ENCODE assay signal across 19 cellular contexts in the genomic region with DNA sequence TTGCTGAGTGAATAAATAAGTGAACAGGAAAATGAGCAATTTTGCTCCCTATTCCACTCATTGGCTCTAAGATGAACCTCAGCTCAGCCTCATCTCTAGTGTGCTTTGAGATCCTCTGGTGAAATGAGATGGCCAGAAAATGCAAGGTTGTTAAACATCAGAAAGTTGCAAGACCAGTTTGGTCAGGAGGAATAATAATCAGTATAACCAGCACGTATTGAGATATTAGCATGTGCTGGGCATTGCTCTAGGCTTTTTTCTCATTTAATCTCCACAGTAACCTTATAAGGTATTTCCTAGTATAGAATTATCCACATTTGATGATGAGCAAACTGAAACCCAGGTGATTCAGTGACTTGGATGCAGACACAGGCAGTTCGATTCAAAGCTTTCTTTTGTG.
A peak's percentile ranks its signal among the peaks of the same experiment; 100 is the strongest.
DNase-seq lines count a peak whose midpoint lies in the region; ATAC-seq, FAIRE-seq and TF ChIP-seq lines count a peak whose summit lies in the region.
"Had no signal": no experiment of that assay in that cellular context is flagged by ENCODE, and none has a peak within 500 bp of the region (broad histone marks: within the 10 kb centered on the region; RNA-seq: fewer than 3 reads in every experiment).

No MANE protein-coding gene starts in this region.

- H3K4me3 Mint-ChIP-seq in WTC11: no peak overlapping the region
- no peak overlapping the region for H3K4me3 Mint-ChIP-seq in activated naive CD4-positive, alpha-beta T cell treated with anti-CD3 and anti-CD28 coated beads for 36 hours
- H3K4me3 Mint-ChIP-seq: CD4-positive, CD25-positive, alpha-beta regulatory T cell had no signal

- peak in 2 of 3 experiments; percentile 16 to 75 for DNase-seq in NCI-H1417 (lab: John Stamatoyannopoulos, UW)
- DNase-seq in NCI-H1417 treated with DMSO at 0.1 percent for 48 hours (lab: John Stamatoyannopoulos, UW): no peak
- peak; percentile 4 for DNase-seq in NCI-H510A (lab: John Stamatoyannopoulos, UW)
- no peak for DNase-seq in WTC11 (ENCODE audit: low spot score)
- no peak for DNase-seq in pancreas
- DNase-seq in EL: no peak
- DNase-seq in COLO668 (lab: John Stamatoyannopoulos, UW; ENCODE audit: unreplicated experiment): no peak
- no peak for DNase-seq in activated naive CD4-positive, alpha-beta T cell treated with anti-CD3 and anti-CD28 coated beads for 36 hours
- DNase-seq: BE2C; CD4-positive, CD25-positive, alpha-beta regulatory T cell; DMS153; NCI-H1436; NCI-H2029; NCI-H524; Peyer's patch; SW 1271 had no signal

- H3K4me1 ChIP-seq in pancreas: no peaks in the 10 kb centered on the region
- H3K4me1 ChIP-seq: BE2C, Peyer's patch had no signal

- no peaks in the 10 kb centered on the region for H3K36me3 Mint-ChIP-seq in WTC11
- H3K36me3 Mint-ChIP-seq in activated naive CD4-positive, alpha-beta T cell treated with anti-CD3 and anti-CD28 coated beads for 36 hours (ENCODE audit: low read depth): no peaks in the 10 kb centered on the region
- H3K36me3 Mint-ChIP-seq: CD4-positive, CD25-positive, alpha-beta regulatory T cell had no signal

- no peaks in the 10 kb centered on the region for H3K9me3 Mint-ChIP-seq in WTC11
- no peaks in the 10 kb centered on the region for H3K9me3 Mint-ChIP-seq in activated naive CD4-positive, alpha-beta T cell treated with anti-CD3 and anti-CD28 coated beads for 36 hours

- CTCF ChIA-PET in WTC11 (lab: Charles Lee): interaction anchor here (1.1 kb wide), 1 partner anchor 113 kb away, joined by 3 read pairs; no protein-coding TSS in a partner anchor
- CTCF ChIA-PET in activated naive CD4-positive, alpha-beta T cell treated with anti-CD3 and anti-CD28 coated beads for 36 hours (lab: Charles Lee): no interaction called here

- no peak for TF ChIP-seq CTCF in WTC11 (IDR thresholded peaks at IDR 0.05)
- no peak for TF ChIP-seq CTCF in pancreas (IDR thresholded peaks at IDR 0.05)

- no peaks in the 10 kb centered on the region for H3K27me3 Mint-ChIP-seq in WTC11 (ENCODE audit: low read depth)
- peaks cover 5% of the 10 kb centered on the region for H3K27me3 Mint-ChIP-seq in activated naive CD4-positive, alpha-beta T cell treated with anti-CD3 and anti-CD28 coated beads for 36 hours (ENCODE audit: low read depth)

- peaks cover 15% of the 10 kb centered on the region for H3K4me1 Mint-ChIP-seq in WTC11
- H3K4me1 Mint-ChIP-seq in activated naive CD4-positive, alpha-beta T cell treated with anti-CD3 and anti-CD28 coated beads for 36 hours (ENCODE audit: low read depth): no peaks in the 10 kb centered on the region
- H3K4me1 Mint-ChIP-seq: CD4-positive, CD25-positive, alpha-beta regulatory T cell had no signal

- intact Hi-C loops in pancreas (cut with DNase I): no loop called here
- intact Hi-C loops in activated naive CD4-positive, alpha-beta T cell treated with anti-CD3 and anti-CD28 coated beads for 36 hours (cut with micrococcal nuclease): no loop called here

- H3K27ac Mint-ChIP-seq in WTC11: 0 out of 2 replicates have a peak overlapping the region, but pooled peaks have one; percentile 60
- H3K27ac Mint-ChIP-seq in activated naive CD4-positive, alpha-beta T cell treated with anti-CD3 and anti-CD28 coated beads for 36 hours: no peak overlapping the region
- H3K27ac Mint-ChIP-seq: CD4-positive, CD25-positive, alpha-beta regulatory T cell had no signal

- POLR2A ChIA-PET in WTC11 (lab: Charles Lee): no interaction called here

- no peaks in the 10 kb centered on the region for H3K9me3 ChIP-seq in pancreas
- H3K9me3 ChIP-seq: BE2C, Peyer's patch had no signal

- 11 to 19% methylated on average over 2 of the region's 2 CpGs for WGBS in pancreas, 2 donors

- FAIRE-seq in pancreas (lab: Jason Lieb, UNC): no peak
- FAIRE-seq: H1, K562 had no signal

- no peak overlapping the region for H3K27ac ChIP-seq in pancreas
- H3K27ac ChIP-seq: Peyer's patch had no signal

- H3K4me3 ChIP-seq in pancreas: no peak overlapping the region
- H3K4me3 ChIP-seq: K562, Peyer's patch had no signal

- H3K27me3 ChIP-seq in pancreas: no peaks in the 10 kb centered on the region
- H3K27me3 ChIP-seq: BE2C, Peyer's patch had no signal

- no peaks in the 10 kb centered on the region for H3K36me3 ChIP-seq in pancreas
- H3K36me3 ChIP-seq: BE2C, Peyer's patch had no signal

- ATAC-seq in WTC11 (no peak), pancreas (peak; percentile 43 to 82 (median 72))
- ATAC-seq: K562, Right ventricle myocardium inferior had no signal

TF ChIP-seq in WTC11, 78 proteins besides CTCF, POLR2A, EP300 and RAD21 (continues in another document):
- TF ChIP-seq, protein P1, sequence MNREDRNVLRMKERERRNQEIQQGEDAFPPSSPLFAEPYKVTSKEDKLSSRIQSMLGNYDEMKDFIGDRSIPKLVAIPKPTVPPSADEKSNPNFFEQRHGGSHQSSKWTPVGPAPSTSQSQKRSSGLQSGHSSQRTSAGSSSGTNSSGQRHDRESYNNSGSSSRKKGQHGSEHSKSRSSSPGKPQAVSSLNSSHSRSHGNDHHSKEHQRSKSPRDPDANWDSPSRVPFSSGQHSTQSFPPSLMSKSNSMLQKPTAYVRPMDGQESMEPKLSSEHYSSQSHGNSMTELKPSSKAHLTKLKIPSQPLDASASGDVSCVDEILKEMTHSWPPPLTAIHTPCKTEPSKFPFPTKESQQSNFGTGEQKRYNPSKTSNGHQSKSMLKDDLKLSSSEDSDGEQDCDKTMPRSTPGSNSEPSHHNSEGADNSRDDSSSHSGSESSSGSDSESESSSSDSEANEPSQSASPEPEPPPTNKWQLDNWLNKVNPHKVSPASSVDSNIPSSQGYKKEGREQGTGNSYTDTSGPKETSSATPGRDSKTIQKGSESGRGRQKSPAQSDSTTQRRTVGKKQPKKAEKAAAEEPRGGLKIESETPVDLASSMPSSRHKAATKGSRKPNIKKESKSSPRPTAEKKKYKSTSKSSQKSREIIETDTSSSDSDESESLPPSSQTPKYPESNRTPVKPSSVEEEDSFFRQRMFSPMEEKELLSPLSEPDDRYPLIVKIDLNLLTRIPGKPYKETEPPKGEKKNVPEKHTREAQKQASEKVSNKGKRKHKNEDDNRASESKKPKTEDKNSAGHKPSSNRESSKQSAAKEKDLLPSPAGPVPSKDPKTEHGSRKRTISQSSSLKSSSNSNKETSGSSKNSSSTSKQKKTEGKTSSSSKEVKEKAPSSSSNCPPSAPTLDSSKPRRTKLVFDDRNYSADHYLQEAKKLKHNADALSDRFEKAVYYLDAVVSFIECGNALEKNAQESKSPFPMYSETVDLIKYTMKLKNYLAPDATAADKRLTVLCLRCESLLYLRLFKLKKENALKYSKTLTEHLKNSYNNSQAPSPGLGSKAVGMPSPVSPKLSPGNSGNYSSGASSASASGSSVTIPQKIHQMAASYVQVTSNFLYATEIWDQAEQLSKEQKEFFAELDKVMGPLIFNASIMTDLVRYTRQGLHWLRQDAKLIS (CRISPR knock-in tag; IDR thresholded peaks at IDR 0.05; ENCODE audit: borderline replicate concordance): no peak
- no peak for TF ChIP-seq PRRX2 (CRISPR knock-in tag; IDR thresholded peaks at IDR 0.05)
- TF ChIP-seq NFATC4 (CRISPR knock-in tag; IDR thresholded peaks at IDR 0.05): no peak
- TF ChIP-seq, protein P2, sequence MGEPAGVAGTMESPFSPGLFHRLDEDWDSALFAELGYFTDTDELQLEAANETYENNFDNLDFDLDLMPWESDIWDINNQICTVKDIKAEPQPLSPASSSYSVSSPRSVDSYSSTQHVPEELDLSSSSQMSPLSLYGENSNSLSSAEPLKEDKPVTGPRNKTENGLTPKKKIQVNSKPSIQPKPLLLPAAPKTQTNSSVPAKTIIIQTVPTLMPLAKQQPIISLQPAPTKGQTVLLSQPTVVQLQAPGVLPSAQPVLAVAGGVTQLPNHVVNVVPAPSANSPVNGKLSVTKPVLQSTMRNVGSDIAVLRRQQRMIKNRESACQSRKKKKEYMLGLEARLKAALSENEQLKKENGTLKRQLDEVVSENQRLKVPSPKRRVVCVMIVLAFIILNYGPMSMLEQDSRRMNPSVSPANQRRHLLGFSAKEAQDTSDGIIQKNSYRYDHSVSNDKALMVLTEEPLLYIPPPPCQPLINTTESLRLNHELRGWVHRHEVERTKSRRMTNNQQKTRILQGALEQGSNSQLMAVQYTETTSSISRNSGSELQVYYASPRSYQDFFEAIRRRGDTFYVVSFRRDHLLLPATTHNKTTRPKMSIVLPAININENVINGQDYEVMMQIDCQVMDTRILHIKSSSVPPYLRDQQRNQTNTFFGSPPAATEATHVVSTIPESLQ (CRISPR knock-in tag; IDR thresholded peaks at IDR 0.05): no peak
- no peak for TF ChIP-seq KAT7 (CRISPR knock-in tag; IDR thresholded peaks at IDR 0.05; ENCODE audit: borderline replicate concordance)
- no peak for TF ChIP-seq SOX15 (CRISPR knock-in tag; IDR thresholded peaks at IDR 0.05)
- TF ChIP-seq, protein P3, sequence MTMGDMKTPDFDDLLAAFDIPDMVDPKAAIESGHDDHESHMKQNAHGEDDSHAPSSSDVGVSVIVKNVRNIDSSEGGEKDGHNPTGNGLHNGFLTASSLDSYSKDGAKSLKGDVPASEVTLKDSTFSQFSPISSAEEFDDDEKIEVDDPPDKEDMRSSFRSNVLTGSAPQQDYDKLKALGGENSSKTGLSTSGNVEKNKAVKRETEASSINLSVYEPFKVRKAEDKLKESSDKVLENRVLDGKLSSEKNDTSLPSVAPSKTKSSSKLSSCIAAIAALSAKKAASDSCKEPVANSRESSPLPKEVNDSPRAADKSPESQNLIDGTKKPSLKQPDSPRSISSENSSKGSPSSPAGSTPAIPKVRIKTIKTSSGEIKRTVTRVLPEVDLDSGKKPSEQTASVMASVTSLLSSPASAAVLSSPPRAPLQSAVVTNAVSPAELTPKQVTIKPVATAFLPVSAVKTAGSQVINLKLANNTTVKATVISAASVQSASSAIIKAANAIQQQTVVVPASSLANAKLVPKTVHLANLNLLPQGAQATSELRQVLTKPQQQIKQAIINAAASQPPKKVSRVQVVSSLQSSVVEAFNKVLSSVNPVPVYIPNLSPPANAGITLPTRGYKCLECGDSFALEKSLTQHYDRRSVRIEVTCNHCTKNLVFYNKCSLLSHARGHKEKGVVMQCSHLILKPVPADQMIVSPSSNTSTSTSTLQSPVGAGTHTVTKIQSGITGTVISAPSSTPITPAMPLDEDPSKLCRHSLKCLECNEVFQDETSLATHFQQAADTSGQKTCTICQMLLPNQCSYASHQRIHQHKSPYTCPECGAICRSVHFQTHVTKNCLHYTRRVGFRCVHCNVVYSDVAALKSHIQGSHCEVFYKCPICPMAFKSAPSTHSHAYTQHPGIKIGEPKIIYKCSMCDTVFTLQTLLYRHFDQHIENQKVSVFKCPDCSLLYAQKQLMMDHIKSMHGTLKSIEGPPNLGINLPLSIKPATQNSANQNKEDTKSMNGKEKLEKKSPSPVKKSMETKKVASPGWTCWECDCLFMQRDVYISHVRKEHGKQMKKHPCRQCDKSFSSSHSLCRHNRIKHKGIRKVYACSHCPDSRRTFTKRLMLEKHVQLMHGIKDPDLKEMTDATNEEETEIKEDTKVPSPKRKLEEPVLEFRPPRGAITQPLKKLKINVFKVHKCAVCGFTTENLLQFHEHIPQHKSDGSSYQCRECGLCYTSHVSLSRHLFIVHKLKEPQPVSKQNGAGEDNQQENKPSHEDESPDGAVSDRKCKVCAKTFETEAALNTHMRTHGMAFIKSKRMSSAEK (CRISPR knock-in tag; IDR thresholded peaks at IDR 0.05; ENCODE audit: borderline replicate concordance): no peak
- TF ChIP-seq TEAD4 (CRISPR knock-in tag; IDR thresholded peaks at IDR 0.05): no peak

Comparison
In these comparisons a context has a peak if more than half of its experiments do, and no peak if none do; other contexts are left out.
1. DNase-seq: peak in NCI-H1417 (2 of 3) and NCI-H510A (single experiment); none in NCI-H1417 treated with DMSO at 0.1 percent for 48 hours (single experiment), WTC11 (single experiment), pancreas (0 of 6), EL (single experiment), COLO668 (single experiment) and activated naive CD4-positive, alpha-beta T cell treated with anti-CD3 and anti-CD28 coated beads for 36 hours (single experiment).